In genomic region chr7:23973264-23973663, GRCh38 we compare ENCODE assay signal across 35 cellular contexts.
"Had no signal": no experiment of that assay in that cellular context is flagged by ENCODE, and none has a peak within 500 bp of the region (broad histone marks: within the 10 kb centered on the region; RNA-seq: fewer than 3 reads in every experiment).

No MANE protein-coding gene starts in this region.

- H3K27me3 ChIP-seq: MG63 had no signal

- H3K4me3 ChIP-seq: MG63 had no signal

- H3K9me3 ChIP-seq: MG63 had no signal

- DNase-seq: Kasumi-1, MG63, MM.1S, MV-4-11, NCI-H1048, NCI-H1092, NCI-H1092 treated with DMSO at 0.1 percent for 48 hours, NCI-H1105, NCI-H1105 treated with DMSO at 0.1 percent for 48 hours, NCI-H1417, NCI-H1417 treated with DMSO at 0.1 percent for 48 hours, NCI-H1436, NCI-H1436 treated with DMSO at 0.1 percent for 48 hours, NCI-H146, NCI-H1694, NCI-H1694 treated with DMSO at 0.1 percent for 48 hours, NCI-H187, NCI-H187 treated with DMSO at 0.1 percent for 48 hours, NCI-H1930, NCI-H2029, NCI-H2029 treated with DMSO at 0.1 percent for 48 hours, NCI-H2081, NCI-H2081 treated with DMSO at 0.1 percent for 48 hours, NCI-H2107, NCI-H2171, NCI-H2171 treated with DMSO at 0.1 percent for 48 hours, NCI-H2227 treated with DMSO at 0.1 percent for 48 hours, NCI-H226, NCI-H345, NCI-H446, NCI-H446 treated with DMSO at 0.1 percent for 48 hours, NCI-H510A, NCI-H510A treated with DMSO at 0.1 percent for 48 hours, NCI-H524, NCI-H524 treated with DMSO at 0.1 percent for 48 hours had no signal

- H3K36me3 ChIP-seq: MG63 had no signal
